In the genomic region with DNA sequence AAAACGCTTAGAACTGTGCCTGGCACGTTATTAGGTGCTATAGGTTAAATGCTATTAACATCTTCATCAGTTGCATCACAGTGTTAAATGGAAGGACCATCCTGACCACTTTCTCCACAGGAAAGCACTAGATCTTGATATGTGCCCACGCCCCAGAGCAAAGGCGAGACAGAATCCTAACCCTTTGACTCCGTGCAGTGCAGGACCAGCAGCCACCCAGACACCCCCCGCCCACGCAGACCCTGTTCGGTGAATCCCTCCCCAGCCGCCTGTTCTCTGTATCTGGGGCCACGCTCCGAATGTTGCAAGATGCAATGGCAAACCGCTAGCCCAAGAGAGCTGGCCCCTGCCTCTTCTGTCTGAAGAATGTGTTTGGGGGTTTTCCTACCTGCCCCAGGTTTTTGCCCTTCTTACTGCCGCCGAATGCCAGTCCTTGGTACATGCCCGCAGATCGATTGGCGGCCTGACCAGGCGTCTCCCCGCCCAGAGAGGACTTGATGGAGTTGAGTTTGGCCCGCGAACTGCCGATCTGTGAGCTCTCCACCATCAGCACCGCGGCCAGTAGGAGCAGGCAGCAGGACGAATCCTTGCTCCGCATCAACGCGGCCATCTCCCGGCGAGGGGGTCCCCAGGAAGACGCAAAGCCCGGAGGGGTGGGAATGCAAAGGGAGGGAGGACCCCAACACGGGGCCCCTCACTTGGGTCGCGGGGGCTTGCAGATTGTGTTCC, we compare ENCODE assay signal across 8 cellular contexts. TPM values are rescaled to one million over a fixed set of nuclear protein-coding genes. Genes with fewer than 3 reads are reported as not detected.
DNase-seq lines count a peak whose midpoint lies in the region; ATAC-seq and TF ChIP-seq lines count a peak whose summit lies in the region.

No MANE protein-coding gene starts in this region.

- DNase-seq in CD8-positive, alpha-beta memory T cell = peak in 2 of 5 donors; percentile 1 to 36
- DNase-seq in SJSA1 (ENCODE audit: low read depth in 1 of 2, low spot score in 2 of 2) (peak; percentile 39 to 44), fibroblast of mammary gland (ENCODE audit: low read depth) (peak; percentile 27), omental fat pad (ENCODE audit: low spot score) (no peak)
- no peak for DNase-seq in activated CD4-positive, CD25-positive, alpha-beta regulatory T cell (lab: John Stamatoyannopoulos, UW)
- no peak for DNase-seq in central memory CD4-positive, alpha-beta T cell

- CTCF ChIA-PET in CD8-positive, alpha-beta memory T cell (lab: Charles Lee) = no interaction called here

- peak overlapping the region in 5 of 8 donors; percentile 14 to 92 (median 74) for H3K27ac Mint-ChIP-seq in CD8-positive, alpha-beta memory T cell

- H3K4me3 Mint-ChIP-seq in CD8-positive, alpha-beta memory T cell = peak overlapping the region; percentile 24 to 97 (median 87)

- H3K36me3 Mint-ChIP-seq in CD8-positive, alpha-beta memory T cell = no peaks in the 10 kb centered on the region

- ATAC-seq in omental fat pad (ENCODE audit: low FRiP score) = peak; percentile 33
- no peak for ATAC-seq in HG03095 (IDR thresholded peaks at IDR 0.05; ENCODE audit: unreplicated experiment)
- no peak for ATAC-seq in HG02610 (IDR thresholded peaks at IDR 0.05; ENCODE audit: unreplicated experiment)

- no peak overlapping the region for H3K27ac ChIP-seq in CD8-positive, alpha-beta memory T cell (ENCODE audit: low read depth, low read length)
- no peak overlapping the region for H3K27ac ChIP-seq in SJSA1

- peaks cover 6% of the 10 kb centered on the region for H3K27me3 ChIP-seq in CD8-positive, alpha-beta memory T cell (ENCODE audit: insufficient read depth, low read length, poor library complexity, severe bottlenecking)
- peaks cover 15% of the 10 kb centered on the region for H3K27me3 ChIP-seq in SJSA1 (replicated peaks)

- peaks cover 0 to 16% (median 0%) of the 10 kb centered on the region in 5 donors for H3K9me3 Mint-ChIP-seq in CD8-positive, alpha-beta memory T cell

- H3K4me3 ChIP-seq in CD8-positive, alpha-beta memory T cell (ENCODE audit: low read length) = no peak overlapping the region
- H3K4me3 ChIP-seq in SJSA1 (peak overlapping the region; percentile 34), fibroblast of mammary gland (ENCODE audit: control insufficient read depth, low read depth, low read length) (peak overlapping the region; percentile 47)

- H3K4me1 Mint-ChIP-seq in CD8-positive, alpha-beta memory T cell = peaks cover 18 to 32% (median 25%) of the 10 kb centered on the region in 3 donors

- TF ChIP-seq CTCF in fibroblast of mammary gland (conservative IDR thresholded peaks at IDR 0.05; ENCODE audit: control insufficient read depth, insufficient read depth, low read depth, low read length) (no peak), omental fat pad (IDR thresholded peaks at IDR 0.05) (no peak)

- peaks cover 15 to 47% of the 10 kb centered on the region in 2 donors for H3K27me3 Mint-ChIP-seq in CD8-positive, alpha-beta memory T cell

- no peaks in the 10 kb centered on the region for H3K36me3 ChIP-seq in CD8-positive, alpha-beta memory T cell (ENCODE audit: insufficient read depth, low read length)
- H3K36me3 ChIP-seq in SJSA1 = no peaks in the 10 kb centered on the region

- no peaks in the 10 kb centered on the region for H3K9me3 ChIP-seq in CD8-positive, alpha-beta memory T cell (ENCODE audit: low read length)
- H3K9me3 ChIP-seq in SJSA1 (replicated peaks) = no peaks in the 10 kb centered on the region

- POLR2A ChIA-PET in CD8-positive, alpha-beta memory T cell (lab: Charles Lee) = no interaction called here

- H3K4me1 ChIP-seq in CD8-positive, alpha-beta memory T cell (ENCODE audit: insufficient read depth, low read length) = no peaks in the 10 kb centered on the region
- H3K4me1 ChIP-seq in SJSA1 (replicated peaks) = peaks cover 33% of the 10 kb centered on the region

RNA-seq across cellular contexts. Expression of a gene that starts 1.0 kb away (rescaled TPM):
- total RNA-seq in CD8-positive, alpha-beta memory T cell = under 1 TPM in 1 of 2 experiments, not detected in 1; 0.07 TPM
- polyA plus RNA-seq in CD8-positive, alpha-beta memory T cell = 0.36 TPM
- 8.9 and 15.7 TPM in 2 replicates for total RNA-seq in SJSA1 (2014; rRNA removed; shearing (Covaris generic))
- total RNA-seq in omental fat pad = 1 to 10 TPM in 1 of 4 donors, under 1 TPM in 3; 0.28 to 1.3 (median 0.67) TPM

Comparison
In these comparisons a context has a peak if more than half of its experiments do, and no peak if none do; other contexts are left out.
1. DNase-seq: peak in SJSA1 (2 of 2) and fibroblast of mammary gland (single experiment); none in omental fat pad (single experiment), activated CD4-positive, CD25-positive, alpha-beta regulatory T cell (0 of 4) and central memory CD4-positive, alpha-beta T cell (single experiment).